ENCODE assay signal across 12 cellular contexts in genomic region chr17:38724337-38724988, GRCh38. TPM values are rescaled to one million over a fixed set of nuclear protein-coding genes. Genes with fewer than 3 reads are reported as not detected.
DNase-seq lines count a peak whose midpoint lies in the region; ATAC-seq, FAIRE-seq and TF ChIP-seq lines count a peak whose summit lies in the region.
"Had no signal": no experiment of that assay in that cellular context is flagged by ENCODE, and none has a peak within 500 bp of the region (broad histone marks: within the 10 kb centered on the region; RNA-seq: fewer than 3 reads in every experiment).

No MANE protein-coding gene starts in this region.

- intact Hi-C loops in activated CD8-positive, alpha-beta T cell treated with anti-CD3 and anti-CD28 coated beads for 36 hours (cut with micrococcal nuclease): no loop called here
- intact Hi-C loops in right lobe of liver (cut with DNase I): no loop called here

- 0 out of 2 replicates have a peak overlapping the region, but pooled peaks have one; percentile 1 for H3K9ac ChIP-seq in BLaER1

- H3K4me3 ChIP-seq in BLaER1: no peak overlapping the region
- H3K4me3 ChIP-seq in right lobe of liver: no peak overlapping the region
- H3K4me3 ChIP-seq: thyroid gland had no signal

- H3K27ac ChIP-seq in BLaER1 (peak overlapping the region; percentile 51), right lobe of liver (no peak overlapping the region)
- H3K27ac ChIP-seq: C4-2B, thyroid gland had no signal

- H3K9me3 ChIP-seq in BLaER1: no peaks in the 10 kb centered on the region
- no peaks in the 10 kb centered on the region for H3K9me3 ChIP-seq in right lobe of liver
- H3K9me3 ChIP-seq: thyroid gland had no signal

- ATAC-seq in activated CD8-positive, alpha-beta T cell treated with anti-CD3 and anti-CD28 coated beads for 36 hours: no peak
- ATAC-seq in right lobe of liver (peak in 1 of 4 donors; percentile 14), HG03108 (IDR thresholded peaks at IDR 0.05; ENCODE audit: unreplicated experiment) (no peak)

- peaks cover 13% of the 10 kb centered on the region; the same call in 1 of the 2 replicates for H4K20me1 ChIP-seq in BLaER1

- peaks cover 47% of the 10 kb centered on the region for H3K36me3 Mint-ChIP-seq in activated CD8-positive, alpha-beta T cell treated with anti-CD3 and anti-CD28 coated beads for 36 hours (ENCODE audit: low read depth)

- H3K27me3 ChIP-seq in BLaER1: no peaks in the 10 kb centered on the region
- no peaks in the 10 kb centered on the region for H3K27me3 ChIP-seq in right lobe of liver
- H3K27me3 ChIP-seq: thyroid gland had no signal

- peaks cover 58% of the 10 kb centered on the region for H3K4me1 Mint-ChIP-seq in activated CD8-positive, alpha-beta T cell treated with anti-CD3 and anti-CD28 coated beads for 36 hours (ENCODE audit: low read depth)

- TF ChIP-seq POLR2A in right lobe of liver (IDR thresholded peaks at IDR 0.05): no peak

- CTCF ChIA-PET in activated CD8-positive, alpha-beta T cell treated with anti-CD3 and anti-CD28 coated beads for 36 hours (lab: Charles Lee): interaction anchor here (1.0 to 2.3 kb wide), 5 partner anchors 11 to 61 kb away, joined by 3 to 13 read pairs (median 4); no protein-coding TSS in a partner anchor
- CTCF ChIA-PET in HEK293T (lab: Yijun Ruan, JAX): no interaction called here

- no peaks in the 10 kb centered on the region for H3K9me3 Mint-ChIP-seq in activated CD8-positive, alpha-beta T cell treated with anti-CD3 and anti-CD28 coated beads for 36 hours

- POLR2A ChIA-PET in activated CD8-positive, alpha-beta T cell treated with anti-CD3 and anti-CD28 coated beads for 36 hours (lab: Charles Lee): interaction anchor here (1.0 to 15.9 kb wide), 2 partner anchors 11 to 16 kb away, joined by 3 to 390 read pairs; partner anchors contain the start of gene MLLT6
- POLR2A ChIA-PET in HEK293T (lab: Yijun Ruan, JAX): no interaction called here

- DNase-seq in NCI-H1105 treated with DMSO at 0.1 percent for 48 hours (lab: John Stamatoyannopoulos, UW) (peak; percentile 85), right lobe of liver (peak in 2 of 3 donors; percentile 47 to 58), urothelium cell line (ENCODE audit: low spot score) (no peak), HEK293T (ENCODE audit: extremely low spot score) (no peak)
- DNase-seq in activated CD8-positive, alpha-beta T cell treated with anti-CD3 and anti-CD28 coated beads for 36 hours: no peak
- no peak for DNase-seq in stimulated activated CD4-positive, alpha-beta T cell treated with anti-CD3 and anti-CD28 coated beads, Interleukin-1b, Interleukin-23, amount 100 ng/mL, for 48 hours
- DNase-seq: activated CD4-positive, CD25-positive, alpha-beta regulatory T cell; NCI-H146; thyroid gland had no signal

- no peak for TF ChIP-seq CTCF in activated CD8-positive, alpha-beta T cell treated with anti-CD3 and anti-CD28 coated beads for 36 hours (IDR thresholded peaks at IDR 0.05)
- no peak for TF ChIP-seq CTCF in right lobe of liver (IDR thresholded peaks at IDR 0.05)

- H3K36me3 ChIP-seq in BLaER1 (peaks cover 67% of the 10 kb centered on the region), right lobe of liver (peaks cover 0 to 9% (median 0%) of the 10 kb centered on the region in 4 donors)

- H3K27ac Mint-ChIP-seq in activated CD8-positive, alpha-beta T cell treated with anti-CD3 and anti-CD28 coated beads for 36 hours: peak overlapping the region; percentile 63

- H3K4me1 ChIP-seq in BLaER1: peaks cover 96% of the 10 kb centered on the region
- H3K4me1 ChIP-seq in right lobe of liver: peaks cover 0 to 5% (median 2%) of the 10 kb centered on the region in 4 donors

- 83% methylated on average over 1 of the region's 16 CpGs for WGBS in right lobe of liver (ENCODE audit: insufficient coverage, low coverage, low lambda C conversion rate, missing lambda C conversion rate)

- FAIRE-seq in urothelium cell line (lab: Jason Lieb, UNC): no peak

- H3K27me3 Mint-ChIP-seq in activated CD8-positive, alpha-beta T cell treated with anti-CD3 and anti-CD28 coated beads for 36 hours: no peaks in the 10 kb centered on the region

- H3K4me2 ChIP-seq in BLaER1: peak overlapping the region; percentile 94

- H3K4me3 Mint-ChIP-seq in activated CD8-positive, alpha-beta T cell treated with anti-CD3 and anti-CD28 coated beads for 36 hours: no peak overlapping the region

TF ChIP-seq in HEK293T, 16 proteins besides CTCF, POLR2A, EP300 and RAD21:
- TF ChIP-seq FOXA1 (IDR thresholded peaks at IDR 0.05) (no peak), PKNOX1 (IDR thresholded peaks at IDR 0.05) (no peak), L3MBTL2 (conservative IDR thresholded peaks at IDR 0.05) (no peak), CTBP1 (IDR thresholded peaks at IDR 0.05; ENCODE audit: borderline replicate concordance) (no peak), ELF4 (IDR thresholded peaks at IDR 0.05) (no peak), ZNF384 (IDR thresholded peaks at IDR 0.05) (no peak), FOXM1 (IDR thresholded peaks at IDR 0.05; ENCODE audit: borderline replicate concordance) (no peak), NFRKB (IDR thresholded peaks at IDR 0.05) (no peak), FOXK2 (IDR thresholded peaks at IDR 0.05) (no peak), BHLHE40 (IDR thresholded peaks at IDR 0.05; ENCODE audit: borderline replicate concordance) (no peak), SP1 (IDR thresholded peaks at IDR 0.05) (no peak), TARDBP (IDR thresholded peaks at IDR 0.05) (no peak), SUZ12 (IDR thresholded peaks at IDR 0.05) (no peak), HDGF (IDR thresholded peaks at IDR 0.05; ENCODE audit: borderline replicate concordance) (no peak), LEF1 (IDR thresholded peaks at IDR 0.05; ENCODE audit: borderline replicate concordance) (no peak), ARNT (IDR thresholded peaks at IDR 0.05) (no peak)

RNA-seq across cellular contexts. Expression of gene CISD3, which starts 5.7 kb away (rescaled TPM):
- total RNA-seq in activated CD8-positive, alpha-beta T cell treated with anti-CD3 and anti-CD28 coated beads for 36 hours: 10 to 100 TPM; 43.2 to 44.2 TPM
- total RNA-seq in right lobe of liver: 10 to 100 TPM; 34.2 to 88.1 (median 55.1) TPM

RNA-seq across cellular contexts. Expression of gene MLLT6, which starts 19.4 kb away (rescaled TPM):
- 100 to 1,000 TPM; 145 to 148 TPM for total RNA-seq in activated CD8-positive, alpha-beta T cell treated with anti-CD3 and anti-CD28 coated beads for 36 hours
- total RNA-seq in right lobe of liver: 10 to 100 TPM; 10.1 to 30.9 (median 25.6) TPM

RNA-seq across cellular contexts. Expression of gene PCGF2, which starts 23.7 kb away (rescaled TPM):
- total RNA-seq in activated CD8-positive, alpha-beta T cell treated with anti-CD3 and anti-CD28 coated beads for 36 hours: 1 to 10 TPM in 1 of 2 experiments, under 1 TPM in 1; 0.50 to 1.2 TPM
- 1 to 10 TPM; 1.7 to 8.0 (median 3.9) TPM for total RNA-seq in right lobe of liver

RNA-seq across cellular contexts. Expression of gene PSMB3, which starts 28.1 kb away (rescaled TPM):
- total RNA-seq in activated CD8-positive, alpha-beta T cell treated with anti-CD3 and anti-CD28 coated beads for 36 hours: 100 to 1,000 TPM; 275 to 279 TPM
- 100 to 1,000 TPM in 5 of 6 experiments, 10 to 100 TPM in 1; 85.2 to 183 (median 120) TPM for total RNA-seq in right lobe of liver

RNA-seq across cellular contexts. Expression of gene EPOP, which starts 49.7 kb away (rescaled TPM):
- total RNA-seq in activated CD8-positive, alpha-beta T cell treated with anti-CD3 and anti-CD28 coated beads for 36 hours: 10 to 100 TPM; 31.8 to 32.2 TPM
- total RNA-seq in right lobe of liver: 1 to 10 TPM; 1.1 to 6.0 (median 3.0) TPM

Comparison
In these comparisons a context has a peak if more than half of its experiments do, and no peak if none do; other contexts are left out.
1. DNase-seq: peak in NCI-H1105 treated with DMSO at 0.1 percent for 48 hours (single experiment) and right lobe of liver (2 of 3); none in activated CD8-positive, alpha-beta T cell treated with anti-CD3 and anti-CD28 coated beads for 36 hours (single experiment), urothelium cell line (single experiment), stimulated activated CD4-positive, alpha-beta T cell treated with anti-CD3 and anti-CD28 coated beads, Interleukin-1b, Interleukin-23, amount 100 ng/mL, for 48 hours (single experiment) and HEK293T (single experiment).
2. RNA of gene MLLT6, which starts 19.4 kb away (total RNA-seq): 145 to 148 TPM in activated CD8-positive, alpha-beta T cell treated with anti-CD3 and anti-CD28 coated beads for 36 hours; 10.1 to 30.9 TPM in right lobe of liver; every median in the first group is over 4 times any median in the second.